ENCODE assay signal across 1 cellular context in the genomic region with DNA sequence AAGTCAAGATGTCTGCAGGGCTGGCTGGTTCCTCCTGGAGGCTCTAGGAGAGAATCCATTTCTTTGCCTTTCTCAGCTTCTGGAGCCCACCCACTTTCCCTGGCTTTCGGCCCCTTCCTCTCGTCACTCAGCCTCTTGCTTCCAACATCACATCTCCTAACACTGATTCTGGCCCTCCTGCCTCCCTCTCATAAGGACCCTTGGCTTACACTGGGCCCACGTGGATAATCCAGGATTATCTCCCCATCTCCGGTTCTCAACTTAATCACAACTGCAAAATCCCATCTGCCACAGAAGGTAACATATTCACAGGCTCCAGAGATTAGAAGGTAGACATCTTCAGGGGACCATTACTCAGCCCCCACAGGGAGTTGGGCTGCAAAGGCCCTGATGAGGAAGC.
TF ChIP-seq lines count a peak whose summit lies in the region.

No MANE protein-coding gene starts in this region.

TF ChIP-seq in IMR-90, 13 proteins besides CTCF, POLR2A, EP300 and RAD21:
- TF ChIP-seq SMC3 (IDR thresholded peaks at IDR 0.05; ENCODE audit: low read depth, low read length) (no peak), MAFK (IDR thresholded peaks at IDR 0.05; ENCODE audit: low read depth, low read length) (no peak), MAZ (IDR thresholded peaks at IDR 0.05; ENCODE audit: borderline replicate concordance, low read depth, low read length) (no peak), NFE2L2 (IDR thresholded peaks at IDR 0.05; ENCODE audit: low read depth, low read length) (no peak), RCOR1 (IDR thresholded peaks at IDR 0.05; ENCODE audit: insufficient replicate concordance, low read length) (no peak), FOS (IDR thresholded peaks at IDR 0.05; ENCODE audit: low read depth, low read length) (no peak), CHD1 (IDR thresholded peaks at IDR 0.05; ENCODE audit: low read depth, low read length) (no peak), BHLHE40 (IDR thresholded peaks at IDR 0.05; ENCODE audit: low read depth, low read length) (no peak), CEBPB (IDR thresholded peaks at IDR 0.05; ENCODE audit: low read depth, low read length) (no peak), RFX5 (IDR thresholded peaks at IDR 0.05; ENCODE audit: low read depth, low read length) (no peak), MXI1 (IDR thresholded peaks at IDR 0.05; ENCODE audit: borderline replicate concordance, low read depth, low read length) (no peak)
- TF ChIP-seq, protein P1, sequence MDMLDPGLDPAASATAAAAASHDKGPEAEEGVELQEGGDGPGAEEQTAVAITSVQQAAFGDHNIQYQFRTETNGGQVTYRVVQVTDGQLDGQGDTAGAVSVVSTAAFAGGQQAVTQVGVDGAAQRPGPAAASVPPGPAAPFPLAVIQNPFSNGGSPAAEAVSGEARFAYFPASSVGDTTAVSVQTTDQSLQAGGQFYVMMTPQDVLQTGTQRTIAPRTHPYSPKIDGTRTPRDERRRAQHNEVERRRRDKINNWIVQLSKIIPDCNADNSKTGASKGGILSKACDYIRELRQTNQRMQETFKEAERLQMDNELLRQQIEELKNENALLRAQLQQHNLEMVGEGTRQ (IDR thresholded peaks at IDR 0.05; ENCODE audit: low read depth, low read length), result no peak
- TF ChIP-seq, protein P2, sequence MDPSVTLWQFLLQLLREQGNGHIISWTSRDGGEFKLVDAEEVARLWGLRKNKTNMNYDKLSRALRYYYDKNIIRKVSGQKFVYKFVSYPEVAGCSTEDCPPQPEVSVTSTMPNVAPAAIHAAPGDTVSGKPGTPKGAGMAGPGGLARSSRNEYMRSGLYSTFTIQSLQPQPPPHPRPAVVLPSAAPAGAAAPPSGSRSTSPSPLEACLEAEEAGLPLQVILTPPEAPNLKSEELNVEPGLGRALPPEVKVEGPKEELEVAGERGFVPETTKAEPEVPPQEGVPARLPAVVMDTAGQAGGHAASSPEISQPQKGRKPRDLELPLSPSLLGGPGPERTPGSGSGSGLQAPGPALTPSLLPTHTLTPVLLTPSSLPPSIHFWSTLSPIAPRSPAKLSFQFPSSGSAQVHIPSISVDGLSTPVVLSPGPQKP (IDR thresholded peaks at IDR 0.05; ENCODE audit: borderline replicate concordance, low read depth, low read length), result no peak
TF ChIP-seq in IMR-90: peak in this region for 0.
